In the genomic region with DNA sequence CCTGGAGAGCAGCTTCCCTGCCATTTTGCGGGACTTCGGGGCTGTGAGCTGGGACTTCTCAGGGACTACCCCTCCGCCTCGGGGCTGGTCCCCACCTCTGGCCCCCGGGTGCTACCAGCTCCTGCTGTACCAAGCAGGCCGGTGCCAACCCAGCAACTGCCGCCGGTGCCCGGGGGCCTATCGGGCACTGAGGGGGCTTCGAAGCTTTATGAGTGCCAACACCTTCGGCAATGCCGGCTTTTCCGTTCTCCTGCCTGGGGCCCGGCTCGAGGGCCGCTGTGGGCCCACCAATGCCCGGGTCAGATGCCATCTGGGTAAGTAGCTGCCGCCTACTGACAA, we compare ENCODE assay signal across 1 cellular context.
TF ChIP-seq lines count a peak whose summit lies in the region.

No MANE protein-coding gene starts in this region.

TF ChIP-seq in GM23338, 12 proteins besides CTCF, POLR2A, EP300 and RAD21 (continued from another document):
- TF ChIP-seq POLR2AphosphoS5 (IDR thresholded peaks at IDR 0.05; ENCODE audit: low read depth) (no peak), JUNB (IDR thresholded peaks at IDR 0.05; ENCODE audit: unreplicated experiment) (no peak), REST (IDR thresholded peaks at IDR 0.05; ENCODE audit: unreplicated experiment) (no peak), NANOG (IDR thresholded peaks at IDR 0.05; ENCODE audit: borderline replicate concordance) (no peak), ZNF462 (CRISPR knock-in tag; IDR thresholded peaks at IDR 0.05) (no peak), ZNF114 (CRISPR knock-in tag; IDR thresholded peaks at IDR 0.05) (no peak), EZH2 (IDR thresholded peaks at IDR 0.05; ENCODE audit: low read depth, unreplicated experiment) (no peak), ZNF331 (CRISPR knock-in tag; IDR thresholded peaks at IDR 0.05; ENCODE audit: low read depth) (no peak), CREB1 (CRISPR knock-in tag; IDR thresholded peaks at IDR 0.05; ENCODE audit: low read depth) (no peak)
